Comparison of ENCODE assay signal across 11 cellular contexts in genomic region chr1:199720496-199720895, GRCh38.
DNase-seq lines count a peak whose midpoint lies in the region; ATAC-seq and TF ChIP-seq lines count a peak whose summit lies in the region.
"Had no signal": no experiment of that assay in that cellular context is flagged by ENCODE, and none has a peak within 500 bp of the region (broad histone marks: within the 10 kb centered on the region; RNA-seq: fewer than 3 reads in every experiment).

No MANE protein-coding gene starts in this region.

- no TSS peak for BruUV-seq in A673 (replicated peaks; lab: Mats Ljungman, UMichigan)

- H3K4me1 ChIP-seq in A673 (ENCODE audit: insufficient read depth, low read length, poor library complexity, severe bottlenecking) (peaks cover 20% of the 10 kb centered on the region), body of pancreas (no peaks in the 10 kb centered on the region), mesendoderm (ENCODE audit: control insufficient read depth, low read depth, low read length) (no peaks in the 10 kb centered on the region)
- H3K4me1 ChIP-seq in CD8-positive, alpha-beta T cell (ENCODE audit: insufficient read depth, low read length), result no peaks in the 10 kb centered on the region

- H3K4ac ChIP-seq in mesendoderm (ENCODE audit: low read depth, low read length), result no peak overlapping the region

- H2BK5ac ChIP-seq in mesendoderm (ENCODE audit: low read length), result no peak overlapping the region

- WGBS in body of pancreas, 2 donors, result 2 to 6% methylated on average over 2 of the region's 2 CpGs
- no CpG with 5 or more reads among the region's 2 CpGs for WGBS in mesendoderm (ENCODE audit: extremely low coverage, insufficient coverage, low lambda C conversion rate)

- H3K36me3 Mint-ChIP-seq in CD8-positive, alpha-beta T cell, result no peaks in the 10 kb centered on the region
- H3K36me3 Mint-ChIP-seq: CD14-positive monocyte, IgD-negative memory B cell had no signal

- intact Hi-C loops in A673 (cut with micrococcal nuclease; ENCODE audit: unreplicated experiment), result no loop called here
- intact Hi-C loops in body of pancreas (cut with DNase I), result no loop called here
- intact Hi-C loops in CD8-positive, alpha-beta T cell (cut with DNase I, micrococcal nuclease), result no loop called here

- H3K36me3 ChIP-seq in A673 (ENCODE audit: insufficient read depth, low read length, poor library complexity, severe bottlenecking) (no peaks in the 10 kb centered on the region), body of pancreas (replicated peaks in 1 of 2; ENCODE audit: insufficient read depth in 1 of 2, low read depth in 2 of 2) (no peaks in the 10 kb centered on the region), mesendoderm (ENCODE audit: control insufficient read depth, insufficient read depth, low read length) (no peaks in the 10 kb centered on the region)
- H3K36me3 ChIP-seq in CD8-positive, alpha-beta T cell (ENCODE audit: insufficient read depth, low read length), result no peaks in the 10 kb centered on the region

- no peak overlapping the region for H3K56ac ChIP-seq in mesendoderm (ENCODE audit: low read length)

- H3K27me3 Mint-ChIP-seq in CD8-positive, alpha-beta T cell (ENCODE audit: low read depth), result peaks cover 3% of the 10 kb centered on the region

- H3K9me3 ChIP-seq in A673 (ENCODE audit: low read depth, low read length, poor library complexity, severe bottlenecking) (no peaks in the 10 kb centered on the region), body of pancreas (no peaks in the 10 kb centered on the region)
- no peaks in the 10 kb centered on the region for H3K9me3 ChIP-seq in CD8-positive, alpha-beta T cell (ENCODE audit: low read length)

- no peak overlapping the region for H3K27ac Mint-ChIP-seq in CD8-positive, alpha-beta T cell
- H3K27ac Mint-ChIP-seq: CD14-positive monocyte, IgD-negative memory B cell had no signal

- no peak overlapping the region for H2BK15ac ChIP-seq in mesendoderm (replicated peaks; ENCODE audit: low read depth)

- no peak overlapping the region for H3K23ac ChIP-seq in mesendoderm (ENCODE audit: low read length)

- H3K4me1 Mint-ChIP-seq in CD8-positive, alpha-beta T cell (ENCODE audit: low read depth), result no peaks in the 10 kb centered on the region

- H3K27ac ChIP-seq in A673 (ENCODE audit: low read depth, low read length, poor library complexity, severe bottlenecking), result no peak overlapping the region
- H3K27ac ChIP-seq in body of pancreas, result no peak overlapping the region
- H3K27ac ChIP-seq in mesendoderm (ENCODE audit: low read depth, low read length), result no peak overlapping the region
- H3K27ac ChIP-seq in CD8-positive, alpha-beta T cell (ENCODE audit: low read depth, low read length), result no peak overlapping the region
- H3K27ac ChIP-seq: GM23248 had no signal

- H4K8ac ChIP-seq in mesendoderm (ENCODE audit: low read depth, low read length), result no peak overlapping the region

- no peak overlapping the region for H3K4me3 ChIP-seq in A673 (ENCODE audit: low read depth, low read length, poor library complexity, severe bottlenecking)
- H3K4me3 ChIP-seq in body of pancreas, result no peak overlapping the region
- H3K4me3 ChIP-seq in mesendoderm (ENCODE audit: low read length), result no peak overlapping the region
- no peak overlapping the region for H3K4me3 ChIP-seq in CD8-positive, alpha-beta T cell (ENCODE audit: low read depth, low read length)
- H3K4me3 ChIP-seq: GM23248 had no signal

- ATAC-seq in body of pancreas, result peak; percentile 40
- ATAC-seq in CD8-positive, alpha-beta T cell, result no peak

- H2AK5ac ChIP-seq in mesendoderm (ENCODE audit: low read length), result no peak overlapping the region

- POLR2A ChIA-PET in A673 (lab: Charles Lee; ENCODE audit: low non-redundant PET), result no interaction called here
- POLR2A ChIA-PET in HEK293T (lab: Yijun Ruan, JAX), result no interaction called here
- POLR2A ChIA-PET in CD8-positive, alpha-beta T cell (lab: Charles Lee), result no interaction called here

- TF ChIP-seq CTCF in A673 (conservative IDR thresholded peaks at IDR 0.05; ENCODE audit: low read depth, low read length) (no peak), body of pancreas (IDR thresholded peaks at IDR 0.05) (no peak)
- no peak for TF ChIP-seq CTCF in CD8-positive, alpha-beta T cell (IDR thresholded peaks at IDR 0.05)

- CTCF ChIA-PET in A673 (lab: Charles Lee) (interaction anchor here (0.5 kb wide), 1 partner anchor 327 kb away, joined by 9 read pairs; no protein-coding TSS in a partner anchor), HEK293T (lab: Yijun Ruan, JAX) (interaction anchor here (0.9 kb wide), 1 partner anchor 10 kb away, joined by 3 read pairs; no protein-coding TSS in a partner anchor)
- CTCF ChIA-PET in CD8-positive, alpha-beta T cell (lab: Charles Lee), result no interaction called here

- no peaks in the 10 kb centered on the region for H3K79me1 ChIP-seq in mesendoderm (ENCODE audit: low read length)

- no peak overlapping the region for H3K18ac ChIP-seq in mesendoderm (ENCODE audit: low read length)

- DNase-seq in A673 (ENCODE audit: low spot score), result peak; percentile 18
- peak; percentile 22 for DNase-seq in NCI-H460 (ENCODE audit: extremely low read depth, low read depth)
- DNase-seq in body of pancreas, result no peak
- DNase-seq in mesendoderm, result peak; percentile 23
- DNase-seq in HEK293T (ENCODE audit: extremely low spot score), result no peak
- DNase-seq in EL, result no peak
- no peak for DNase-seq in CD8-positive, alpha-beta T cell
- DNase-seq: DMS53, GM23248 had no signal

- no peak overlapping the region for H3K4me2 ChIP-seq in mesendoderm (ENCODE audit: low read length)

- no peaks in the 10 kb centered on the region for H3K9me3 Mint-ChIP-seq in CD8-positive, alpha-beta T cell
- H3K9me3 Mint-ChIP-seq: CD14-positive monocyte had no signal

- H3K4me3 Mint-ChIP-seq in CD8-positive, alpha-beta T cell, result no peak overlapping the region
- H3K4me3 Mint-ChIP-seq: CD14-positive monocyte, IgD-negative memory B cell had no signal

- peaks cover 52% of the 10 kb centered on the region for H3K27me3 ChIP-seq in A673 (replicated peaks; ENCODE audit: insufficient read depth, low read depth, low read length, poor library complexity)
- no peaks in the 10 kb centered on the region for H3K27me3 ChIP-seq in body of pancreas
- no peaks in the 10 kb centered on the region for H3K27me3 ChIP-seq in mesendoderm (ENCODE audit: insufficient read depth, low read length, poor library complexity)
- H3K27me3 ChIP-seq in CD8-positive, alpha-beta T cell (ENCODE audit: insufficient read depth, low read length), result no peaks in the 10 kb centered on the region

- H4K5ac ChIP-seq in mesendoderm (ENCODE audit: low read length), result no peak overlapping the region

- TF ChIP-seq POLR2A in body of pancreas (IDR thresholded peaks at IDR 0.05), result no peak

- no peak overlapping the region for H2BK120ac ChIP-seq in mesendoderm (ENCODE audit: low read depth, low read length)

- no peak overlapping the region for H3K9ac ChIP-seq in mesendoderm (ENCODE audit: low read length)
- H3K9ac ChIP-seq: GM23248 had no signal

- H3K79me2 ChIP-seq in mesendoderm (ENCODE audit: control insufficient read depth, insufficient read depth, low read length), result no peaks in the 10 kb centered on the region

TF ChIP-seq in HEK293T, 16 proteins besides CTCF, POLR2A, EP300 and RAD21:
- TF ChIP-seq HDGF (IDR thresholded peaks at IDR 0.05; ENCODE audit: borderline replicate concordance) (no peak), FOXK2 (IDR thresholded peaks at IDR 0.05) (no peak), TARDBP (IDR thresholded peaks at IDR 0.05) (no peak), NFRKB (IDR thresholded peaks at IDR 0.05) (no peak), FOXM1 (IDR thresholded peaks at IDR 0.05; ENCODE audit: borderline replicate concordance) (no peak), L3MBTL2 (conservative IDR thresholded peaks at IDR 0.05) (no peak), LEF1 (IDR thresholded peaks at IDR 0.05; ENCODE audit: borderline replicate concordance) (no peak), CTBP1 (IDR thresholded peaks at IDR 0.05; ENCODE audit: borderline replicate concordance) (no peak), SP1 (IDR thresholded peaks at IDR 0.05) (no peak), BHLHE40 (IDR thresholded peaks at IDR 0.05; ENCODE audit: borderline replicate concordance) (no peak), PKNOX1 (IDR thresholded peaks at IDR 0.05) (no peak), FOXA1 (IDR thresholded peaks at IDR 0.05) (no peak), ELF4 (IDR thresholded peaks at IDR 0.05) (no peak), ZNF384 (IDR thresholded peaks at IDR 0.05) (no peak), ARNT (IDR thresholded peaks at IDR 0.05) (no peak), SUZ12 (IDR thresholded peaks at IDR 0.05) (no peak)

Comparison
In these comparisons a context has a peak if more than half of its experiments do, and no peak if none do; other contexts are left out.
1. DNase-seq: peak in A673 (single experiment), NCI-H460 (single experiment) and mesendoderm (single experiment); none in body of pancreas (0 of 4), HEK293T (single experiment), EL (single experiment) and CD8-positive, alpha-beta T cell (0 of 7).